In the genomic region with DNA sequence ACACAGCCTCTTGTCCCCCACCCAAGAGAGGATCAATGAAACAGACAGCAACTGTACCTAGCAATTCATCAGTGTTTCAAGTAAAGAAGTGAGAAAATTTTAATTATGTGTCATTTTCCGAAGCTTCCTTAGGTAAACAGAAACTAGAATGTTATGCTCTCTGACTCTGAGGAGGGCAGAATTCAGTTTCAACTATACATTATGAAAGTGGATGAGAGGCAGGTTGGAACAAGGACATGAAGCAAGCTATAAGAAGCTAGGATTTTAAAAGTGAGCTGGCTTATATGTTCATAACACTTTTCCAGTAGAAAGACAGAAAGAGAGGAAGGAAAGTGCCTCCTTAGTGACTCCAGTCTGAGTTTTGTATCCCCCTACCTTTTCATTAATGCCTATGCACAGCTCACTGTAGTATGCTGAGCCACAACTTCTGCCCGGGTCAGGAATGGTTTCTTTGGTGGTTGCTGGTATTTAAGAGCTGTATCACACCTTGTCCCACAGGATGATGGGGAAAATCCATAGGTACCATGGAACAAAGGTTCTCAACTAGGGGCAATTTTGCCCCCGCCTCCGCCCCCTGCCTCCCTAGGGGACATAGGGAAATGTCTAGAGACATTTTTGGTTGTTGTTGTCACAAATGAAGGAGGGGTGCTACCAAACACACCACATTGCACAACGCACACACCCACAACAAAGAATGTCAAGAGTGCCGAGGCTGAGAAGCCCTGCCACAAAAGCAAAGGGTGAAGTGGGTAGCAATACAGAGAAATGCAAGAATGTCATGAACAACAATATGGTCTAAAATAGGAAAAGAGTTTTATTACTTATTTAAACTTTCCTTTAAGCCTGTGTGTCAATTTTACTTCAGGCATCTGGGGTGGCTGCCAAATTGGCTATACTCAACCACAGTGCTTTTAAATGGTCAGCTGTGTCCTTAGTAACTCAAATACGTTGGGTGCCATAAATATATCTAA, we compare ENCODE assay signal across 7 cellular contexts.
A peak's percentile ranks its signal among the peaks of the same experiment; 100 is the strongest.
DNase-seq lines count a peak whose midpoint lies in the region; ATAC-seq, FAIRE-seq and TF ChIP-seq lines count a peak whose summit lies in the region.

No MANE protein-coding gene starts in this region.

- peak; percentile 33 for DNase-seq in GM19239 (ENCODE audit: insufficient read length, low spot score)
- no peak for DNase-seq in ascending aorta (ENCODE audit: low spot score in 2 of 2)
- no peak for DNase-seq in lower leg skin (ENCODE audit: low spot score in 2 of 2)
- no peak for DNase-seq in caudate nucleus (lab: John Stamatoyannopoulos, UW)
- no peak for DNase-seq in NCI-H2227 treated with DMSO at 0.1 percent for 48 hours (lab: John Stamatoyannopoulos, UW)

- 73 to 75% methylated on average over 7 of the region's 7 CpGs for whole genome bisulfite sequencing in lower leg skin, 2 donors

- peaks cover 40% of the 10 kb centered on the region for H3K4me1 Mint-ChIP-seq in stimulated activated memory B cell treated with anti-CD40 and anti-IgM and Interleukin-4, amounts not matched to agents 10 μg/mL and 1 μg/mL and 100 μg/mL, for 72 hours

- no peaks in the 10 kb centered on the region for H3K27me3 ChIP-seq in ascending aorta

- no peaks in the 10 kb centered on the region for H3K36me3 ChIP-seq in ascending aorta

- no peaks in the 10 kb centered on the region for H3K9me3 Mint-ChIP-seq in stimulated activated memory B cell treated with anti-CD40 and anti-IgM and Interleukin-4, amounts not matched to agents 10 μg/mL and 1 μg/mL and 100 μg/mL, for 72 hours

- TF ChIP-seq CTCF in ascending aorta (IDR thresholded peaks at IDR 0.05) (no peak), lower leg skin (IDR thresholded peaks at IDR 0.05) (no peak)

- peak; percentile 99 for FAIRE-seq in GM19239 (lab: Jason Lieb, UNC)

- H3K27ac ChIP-seq in ascending aorta: peak overlapping the region; percentile 20 to 52
- no peak overlapping the region for H3K27ac ChIP-seq in caudate nucleus (ENCODE audit: low read depth, low read length)

- intact Hi-C loops in ascending aorta (cut with DNase I) (no loop called here), lower leg skin (cut with DNase I; ENCODE audit: low total_unique reads) (no loop called here)

- peak; percentile 79 for ATAC-seq in HG03025 (IDR thresholded peaks at IDR 0.05; ENCODE audit: low FRiP score, unreplicated experiment)
- ATAC-seq in stimulated activated memory B cell treated with anti-CD40 and anti-IgM and Interleukin-4, amounts not matched to agents 10 μg/mL and 1 μg/mL and 100 μg/mL, for 72 hours: peak; percentile 81

- peak overlapping the region; percentile 42 for H3K4me3 Mint-ChIP-seq in stimulated activated memory B cell treated with anti-CD40 and anti-IgM and Interleukin-4, amounts not matched to agents 10 μg/mL and 1 μg/mL and 100 μg/mL, for 72 hours

- H3K27ac Mint-ChIP-seq in stimulated activated memory B cell treated with anti-CD40 and anti-IgM and Interleukin-4, amounts not matched to agents 10 μg/mL and 1 μg/mL and 100 μg/mL, for 72 hours: peak overlapping the region; percentile 79

- no peak for TF ChIP-seq POLR2A in lower leg skin (IDR thresholded peaks at IDR 0.05)

- H3K4me3 ChIP-seq in ascending aorta: no peak overlapping the region
- no peak overlapping the region for H3K4me3 ChIP-seq in lower leg skin (ENCODE audit: low read depth, poor library complexity, severe bottlenecking)

- peaks cover 21% of the 10 kb centered on the region for H3K36me3 Mint-ChIP-seq in stimulated activated memory B cell treated with anti-CD40 and anti-IgM and Interleukin-4, amounts not matched to agents 10 μg/mL and 1 μg/mL and 100 μg/mL, for 72 hours

- H3K9me3 ChIP-seq in ascending aorta: no peaks in the 10 kb centered on the region

- H3K27me3 Mint-ChIP-seq in stimulated activated memory B cell treated with anti-CD40 and anti-IgM and Interleukin-4, amounts not matched to agents 10 μg/mL and 1 μg/mL and 100 μg/mL, for 72 hours: no peaks in the 10 kb centered on the region

- peaks cover 0 to 29% of the 10 kb centered on the region in 2 donors for H3K4me1 ChIP-seq in ascending aorta
